Comparison of ENCODE assay signal across 9 cellular contexts in the genomic region with DNA sequence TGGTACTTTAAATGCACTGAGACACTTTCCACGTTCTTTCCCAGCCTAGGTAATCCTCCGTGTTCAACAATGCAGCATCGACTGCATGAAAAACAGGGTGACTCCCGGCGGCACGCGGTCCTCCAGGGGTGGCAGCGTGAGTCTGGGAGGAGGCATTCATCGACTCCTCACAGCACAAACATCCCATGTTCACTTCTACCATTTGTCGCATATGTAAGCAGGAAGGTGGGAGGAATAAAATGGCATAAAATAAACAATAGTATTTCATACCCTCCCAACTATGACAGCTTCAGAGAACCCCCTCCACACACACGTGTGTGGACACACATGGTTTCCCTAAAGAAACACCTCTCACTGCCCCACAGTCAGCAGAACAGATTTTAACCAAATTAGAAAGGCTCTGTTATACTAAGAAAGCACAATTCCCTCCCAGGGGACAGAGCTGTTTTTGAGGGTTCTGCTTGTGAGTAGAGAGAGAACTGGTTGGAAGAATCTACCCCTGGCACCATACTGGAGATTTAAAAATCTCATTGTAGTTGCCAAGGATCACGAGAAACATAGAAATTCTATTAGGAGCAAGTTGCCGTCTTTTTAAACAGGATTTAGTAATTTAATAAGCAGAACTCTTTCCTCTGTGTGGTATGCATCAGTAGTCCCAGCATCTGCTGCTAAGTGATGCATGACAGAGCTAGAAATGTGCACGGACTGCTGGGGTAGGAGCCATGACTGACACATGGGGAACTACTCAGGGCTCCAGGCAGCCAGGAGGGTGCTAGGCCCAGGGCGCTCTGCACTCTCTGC. TPM values are rescaled to one million over a fixed set of nuclear protein-coding genes. Genes with fewer than 3 reads are reported as not detected.
DNase-seq lines count a peak whose midpoint lies in the region; ATAC-seq and TF ChIP-seq lines count a peak whose summit lies in the region.
"Had no signal": no experiment of that assay in that cellular context is flagged by ENCODE, and none has a peak within 500 bp of the region (broad histone marks: within the 10 kb centered on the region; RNA-seq: fewer than 3 reads in every experiment).

No MANE protein-coding gene starts in this region.

- DNase-seq in A673 (ENCODE audit: low spot score) (peak; percentile 82), left lobe of liver (ENCODE audit: low spot score) (no peak), CD14-positive monocyte (ENCODE audit: low spot score) (no peak)
- no peak for DNase-seq in activated CD4-positive, CD25-positive, alpha-beta regulatory T cell treated with anti-CD3 and anti-CD28 coated beads, Interleukin-2, amount 50 U/mL, for 72 hours
- no peak for DNase-seq in activated naive CD8-positive, alpha-beta T cell treated with anti-CD3 and anti-CD28 coated beads for 36 hours

- CTCF ChIA-PET in A673 (lab: Charles Lee): interaction anchor here (0.6 to 1.0 kb wide), 2 partner anchors 20 to 293 kb away, joined by 3 read pairs; partner anchors contain the start of gene LSG1

- peaks cover 42% of the 10 kb centered on the region for H3K4me1 ChIP-seq in A673 (ENCODE audit: insufficient read depth, low read length, poor library complexity, severe bottlenecking)

- BruUV-seq in A673 (replicated peaks; lab: Mats Ljungman, UMichigan): no TSS peak

- H3K27ac Mint-ChIP-seq in CD14-positive monocyte: peak overlapping the region in 2 of 7 donors; percentile 28 to 43
- no peak overlapping the region for H3K27ac Mint-ChIP-seq in activated naive CD8-positive, alpha-beta T cell treated with anti-CD3 and anti-CD28 coated beads for 36 hours

- no peaks in the 10 kb centered on the region for H3K27me3 ChIP-seq in A673 (replicated peaks; ENCODE audit: insufficient read depth, low read depth, low read length, poor library complexity)

- H3K9me3 Mint-ChIP-seq in CD14-positive monocyte: peaks cover 0 to 6% (median 4%) of the 10 kb centered on the region in 7 donors
- no peaks in the 10 kb centered on the region for H3K9me3 Mint-ChIP-seq in activated naive CD8-positive, alpha-beta T cell treated with anti-CD3 and anti-CD28 coated beads for 36 hours

- no peak overlapping the region for H3K4me3 ChIP-seq in A673 (ENCODE audit: low read depth, low read length, poor library complexity, severe bottlenecking)
- H3K4me3 ChIP-seq: skin epidermis had no signal

- H3K9me3 ChIP-seq in A673 (ENCODE audit: low read depth, low read length, poor library complexity, severe bottlenecking): no peaks in the 10 kb centered on the region

- H3K4me1 Mint-ChIP-seq in CD14-positive monocyte: peaks cover 29% of the 10 kb centered on the region
- peaks cover 23% of the 10 kb centered on the region for H3K4me1 Mint-ChIP-seq in activated naive CD8-positive, alpha-beta T cell treated with anti-CD3 and anti-CD28 coated beads for 36 hours

- peaks cover 0 to 10% of the 10 kb centered on the region in 2 donors for H3K36me3 Mint-ChIP-seq in CD14-positive monocyte
- H3K36me3 Mint-ChIP-seq in activated naive CD8-positive, alpha-beta T cell treated with anti-CD3 and anti-CD28 coated beads for 36 hours: no peaks in the 10 kb centered on the region

- H3K27ac ChIP-seq in A673 (ENCODE audit: low read depth, low read length, poor library complexity, severe bottlenecking): peak overlapping the region; percentile 59

- intact Hi-C loops in A673 (cut with micrococcal nuclease; ENCODE audit: unreplicated experiment): no loop called here
- intact Hi-C loops in CD14-positive monocyte (cut with micrococcal nuclease): no loop called here

- peaks cover 8% of the 10 kb centered on the region for H3K36me3 ChIP-seq in A673 (ENCODE audit: insufficient read depth, low read length, poor library complexity, severe bottlenecking)

- POLR2A ChIA-PET in A673 (lab: Charles Lee; ENCODE audit: low non-redundant PET): no interaction called here

- peaks cover 2 to 8% (median 4%) of the 10 kb centered on the region in 3 donors for H3K27me3 Mint-ChIP-seq in CD14-positive monocyte (ENCODE audit: low read depth in 3 of 3)
- H3K27me3 Mint-ChIP-seq in activated naive CD8-positive, alpha-beta T cell treated with anti-CD3 and anti-CD28 coated beads for 36 hours: peaks cover 15% of the 10 kb centered on the region

- no peak overlapping the region for H3K4me3 Mint-ChIP-seq in CD14-positive monocyte
- no peak overlapping the region for H3K4me3 Mint-ChIP-seq in activated naive CD8-positive, alpha-beta T cell treated with anti-CD3 and anti-CD28 coated beads for 36 hours

- ATAC-seq in GM19328 (IDR thresholded peaks at IDR 0.05; ENCODE audit: unreplicated experiment) (peak; percentile 69), HG03159 (IDR thresholded peaks at IDR 0.05; ENCODE audit: unreplicated experiment) (peak; percentile 60), SK-N-SH treated with all-trans-retinoic acid at 6 μM for 48 hours (peak; percentile 63), left lobe of liver (no peak)

- TF ChIP-seq CTCF in A673 (conservative IDR thresholded peaks at IDR 0.05; ENCODE audit: low read depth, low read length): no peak
- TF ChIP-seq CTCF in CD14-positive monocyte (IDR thresholded peaks at IDR 0.05): no peak

TF ChIP-seq in SK-N-SH treated with all-trans-retinoic acid at 6 μM for 48 hours, 23 proteins besides CTCF, POLR2A, EP300 and RAD21 (continues in another document):
- no peak for TF ChIP-seq ESRRG (CRISPR knock-in tag; IDR thresholded peaks at IDR 0.05)
- no peak for TF ChIP-seq GLIS3 (CRISPR knock-in tag; IDR thresholded peaks at IDR 0.05)
- no peak for TF ChIP-seq ZC3H10 (CRISPR knock-in tag; IDR thresholded peaks at IDR 0.05)
- no peak for TF ChIP-seq TSHZ2 (CRISPR knock-in tag; IDR thresholded peaks at IDR 0.05)
- no peak for TF ChIP-seq POU6F1 (CRISPR knock-in tag; IDR thresholded peaks at IDR 0.05; ENCODE audit: borderline replicate concordance, low read depth)
- TF ChIP-seq ZNF8 (CRISPR knock-in tag; IDR thresholded peaks at IDR 0.05): peak; percentile 65
- TF ChIP-seq, protein P1, sequence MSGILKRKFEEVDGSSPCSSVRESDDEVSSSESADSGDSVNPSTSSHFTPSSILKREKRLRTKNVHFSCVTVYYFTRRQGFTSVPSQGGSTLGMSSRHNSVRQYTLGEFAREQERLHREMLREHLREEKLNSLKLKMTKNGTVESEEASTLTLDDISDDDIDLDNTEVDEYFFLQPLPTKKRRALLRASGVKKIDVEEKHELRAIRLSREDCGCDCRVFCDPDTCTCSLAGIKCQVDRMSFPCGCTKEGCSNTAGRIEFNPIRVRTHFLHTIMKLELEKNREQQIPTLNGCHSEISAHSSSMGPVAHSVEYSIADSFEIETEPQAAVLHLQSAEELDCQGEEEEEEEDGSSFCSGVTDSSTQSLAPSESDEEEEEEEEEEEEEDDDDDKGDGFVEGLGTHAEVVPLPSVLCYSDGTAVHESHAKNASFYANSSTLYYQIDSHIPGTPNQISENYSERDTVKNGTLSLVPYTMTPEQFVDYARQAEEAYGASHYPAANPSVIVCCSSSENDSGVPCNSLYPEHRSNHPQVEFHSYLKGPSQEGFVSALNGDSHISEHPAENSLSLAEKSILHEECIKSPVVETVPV (CRISPR knock-in tag; IDR thresholded peaks at IDR 0.05): no peak
- TF ChIP-seq ZFP3 (CRISPR knock-in tag; IDR thresholded peaks at IDR 0.05): no peak
- TF ChIP-seq TOX (CRISPR knock-in tag; IDR thresholded peaks at IDR 0.05; ENCODE audit: borderline replicate concordance): no peak
- no peak for TF ChIP-seq ZNF70 (CRISPR knock-in tag; IDR thresholded peaks at IDR 0.05)

RNA-seq across cellular contexts. Expression of gene FAM43A, which starts 6.0 kb away (rescaled TPM):
- total RNA-seq in A673 (2021) (29.7 and 38.7 TPM in 2 replicates), left lobe of liver (1.5 TPM)
- 1 to 10 TPM; 6.6 to 9.8 TPM for polyA plus RNA-seq in CD14-positive monocyte
- total RNA-seq in activated naive CD8-positive, alpha-beta T cell treated with anti-CD3 and anti-CD28 coated beads for 36 hours: 1 to 10 TPM; 3.8 to 4.1 TPM

RNA-seq across cellular contexts. Expression of gene LSG1, which starts 19.7 kb away (rescaled TPM):
- total RNA-seq in A673 (2021): 64.0 and 81.3 TPM in 2 replicates
- 13.3 TPM for total RNA-seq in left lobe of liver
- 1 to 10 TPM; 6.7 to 9.9 TPM for polyA plus RNA-seq in CD14-positive monocyte
- total RNA-seq in activated naive CD8-positive, alpha-beta T cell treated with anti-CD3 and anti-CD28 coated beads for 36 hours: 10 to 100 TPM; 50.6 to 56.6 TPM

RNA-seq across cellular contexts. Expression of gene TMEM44, which starts 58.5 kb away (rescaled TPM):
- 20.9 and 23.1 TPM in 2 replicates for total RNA-seq in A673 (2021)
- 4.6 TPM for total RNA-seq in left lobe of liver
- polyA plus RNA-seq in CD14-positive monocyte: not detected
- 1 to 10 TPM; 3.0 to 4.4 TPM for total RNA-seq in activated naive CD8-positive, alpha-beta T cell treated with anti-CD3 and anti-CD28 coated beads for 36 hours
